In genomic region chr1:217881131-217881543, GRCh38 we compare ENCODE assay signal across 20 cellular contexts.
DNase-seq lines count a peak whose midpoint lies in the region; FAIRE-seq and TF ChIP-seq lines count a peak whose summit lies in the region.
"Had no signal": no experiment of that assay in that cellular context is flagged by ENCODE, and none has a peak within 500 bp of the region (broad histone marks: within the 10 kb centered on the region; RNA-seq: fewer than 3 reads in every experiment).

No MANE protein-coding gene starts in this region.

- peak overlapping the region; percentile 6 for H3K27ac Mint-ChIP-seq in type B pancreatic cell
- H3K27ac Mint-ChIP-seq in H9 = no peak overlapping the region
- H3K27ac Mint-ChIP-seq: GM23338 had no signal

- no peak overlapping the region for H3K4me3 ChIP-seq in adipocyte (ENCODE audit: low read length)
- no peak overlapping the region for H3K4me3 ChIP-seq in fibroblast of pulmonary artery (replicated peaks; ENCODE audit: low read depth, low read length)
- H3K4me3 ChIP-seq: BLaER1 treated with 17β-estradiol and CSF1 and Interleukin-3, amounts not matched to agents 10 nM and 100 nM; GM23338 had no signal

- no peak overlapping the region for H2BK12ac ChIP-seq in H9 (ENCODE audit: insufficient read length, low read depth, low read length)

- H3T11ph ChIP-seq in H9 (ENCODE audit: low read length) = no peak overlapping the region

- no peaks in the 10 kb centered on the region for H3K79me2 ChIP-seq in H9 (ENCODE audit: insufficient read depth, low read length)

- no peaks in the 10 kb centered on the region for H3K36me3 ChIP-seq in adipocyte (ENCODE audit: control insufficient read depth, insufficient read depth, low read length, severe bottlenecking)
- H3K36me3 ChIP-seq: BLaER1 treated with 17β-estradiol and CSF1 and Interleukin-3, amounts not matched to agents 10 nM and 100 nM had no signal

- H3K27me3 ChIP-seq in adipocyte (replicated peaks; ENCODE audit: control insufficient read depth, insufficient read depth, low read length) (no peaks in the 10 kb centered on the region), H9 (ENCODE audit: insufficient read depth, low read length) (no peaks in the 10 kb centered on the region)
- H3K27me3 ChIP-seq: BLaER1 treated with 17β-estradiol and CSF1 and Interleukin-3, amounts not matched to agents 10 nM and 100 nM had no signal

- H3K4me3 Mint-ChIP-seq in type B pancreatic cell (no peak overlapping the region), H9 (no peak overlapping the region)
- H3K4me3 Mint-ChIP-seq: GM23338 had no signal

- no peaks in the 10 kb centered on the region for H3K79me1 ChIP-seq in H9 (ENCODE audit: insufficient read depth, low read depth, low read length, poor library complexity, severe bottlenecking)

- H3K4ac ChIP-seq in H9 (ENCODE audit: low read depth, low read length) = no peak overlapping the region

- H3K36me3 Mint-ChIP-seq in type B pancreatic cell = no peaks in the 10 kb centered on the region
- H3K36me3 Mint-ChIP-seq in H9 (ENCODE audit: insufficient read depth in 1 of 3, low read depth in 3 of 3) = peaks cover 0 to 4% (median 2%) of the 10 kb centered on the region in 3 experiments; a peak in 1 of 7 replicates

- no peak overlapping the region for H3K18ac ChIP-seq in H9 (ENCODE audit: insufficient read length, low read depth, low read length)

- no peak for TF ChIP-seq CTCF in fibroblast of pulmonary artery (IDR thresholded peaks at IDR 0.05; ENCODE audit: low read length, missing control alignments)
- TF ChIP-seq CTCF in type B pancreatic cell (conservative IDR thresholded peaks at IDR 0.05) = no peak
- TF ChIP-seq CTCF in H9 (conservative IDR thresholded peaks at IDR 0.05) = no peak

- no peak overlapping the region for H2BK120ac ChIP-seq in H9 (ENCODE audit: low read depth, low read length, poor library complexity, severe bottlenecking)

- no peak overlapping the region for H2AK5ac ChIP-seq in H9 (ENCODE audit: insufficient read length, low read length)

- no peak overlapping the region for H3K27ac ChIP-seq in H9 (ENCODE audit: insufficient read length, low read depth, low read length)
- H3K27ac ChIP-seq: BLaER1 treated with 17β-estradiol and CSF1 and Interleukin-3, amounts not matched to agents 10 nM and 100 nM had no signal

- no peak overlapping the region for H2BK15ac ChIP-seq in H9 (ENCODE audit: low read depth, low read length)

- H2BK5ac ChIP-seq in H9 (ENCODE audit: insufficient read length, low read length) = no peak overlapping the region

- no peaks in the 10 kb centered on the region for H3K23me2 ChIP-seq in H9 (ENCODE audit: insufficient read length, low read depth, low read length, poor library complexity, severe bottlenecking)

- peaks cover 18% of the 10 kb centered on the region for H3K4me1 ChIP-seq in adipocyte (ENCODE audit: control insufficient read depth, insufficient read depth, low read length)
- no peaks in the 10 kb centered on the region for H3K4me1 ChIP-seq in H9 (ENCODE audit: insufficient read depth, low read length)
- H3K4me1 ChIP-seq: BLaER1 treated with 17β-estradiol and CSF1 and Interleukin-3, amounts not matched to agents 10 nM and 100 nM had no signal

- H3K9me3 ChIP-seq in adipocyte (ENCODE audit: control insufficient read depth, low read length) (no peaks in the 10 kb centered on the region), H9 (ENCODE audit: control insufficient read depth, low read depth, low read length) (no peaks in the 10 kb centered on the region)
- H3K9me3 ChIP-seq: BLaER1 treated with 17β-estradiol and CSF1 and Interleukin-3, amounts not matched to agents 10 nM and 100 nM had no signal

- H3K9ac ChIP-seq in adipocyte (ENCODE audit: low read length) (no peak overlapping the region), H9 (ENCODE audit: extremely low read depth, insufficient read length, low read length) (no peak overlapping the region)
- H3K9ac ChIP-seq: BLaER1 treated with 17β-estradiol and CSF1 and Interleukin-3, amounts not matched to agents 10 nM and 100 nM had no signal

- FAIRE-seq in GM19239 (lab: Jason Lieb, UNC) = no peak
- FAIRE-seq: GM12892 had no signal

- H3K4me2 ChIP-seq in H9 (ENCODE audit: insufficient read depth, insufficient read length, low read length) = no peak overlapping the region
- H3K4me2 ChIP-seq: BLaER1 treated with 17β-estradiol and CSF1 and Interleukin-3, amounts not matched to agents 10 nM and 100 nM; GM23338 had no signal

- H3K9me3 Mint-ChIP-seq in type B pancreatic cell (no peaks in the 10 kb centered on the region), H9 (peaks cover 4 to 10% of the 10 kb centered on the region in 2 experiments; a peak in 4 of 5 replicates)

- H3K27me3 Mint-ChIP-seq in type B pancreatic cell = no peaks in the 10 kb centered on the region
- no peaks in the 10 kb centered on the region for H3K27me3 Mint-ChIP-seq in H9 (ENCODE audit: low read depth)

- no peaks in the 10 kb centered on the region for H4K20me1 ChIP-seq in H9 (ENCODE audit: control insufficient read depth, insufficient read depth, insufficient read length)
- H4K20me1 ChIP-seq: BLaER1 treated with 17β-estradiol and CSF1 and Interleukin-3, amounts not matched to agents 10 nM and 100 nM had no signal

- H3K23ac ChIP-seq in H9 (ENCODE audit: insufficient read length, low read depth, low read length) = no peak overlapping the region

- no peak overlapping the region for H4K91ac ChIP-seq in H9 (ENCODE audit: insufficient read length, low read depth, low read length)

- no peak overlapping the region for H2BK20ac ChIP-seq in H9 (ENCODE audit: low read depth, low read length, poor library complexity, severe bottlenecking)

- no peak overlapping the region for H3K14ac ChIP-seq in H9 (ENCODE audit: insufficient read depth, low read length)

- H4K8ac ChIP-seq in H9 (replicated peaks; ENCODE audit: insufficient read length, low read depth, low read length) = no peak overlapping the region

- no peak overlapping the region for H2AFZ ChIP-seq in H9 (ENCODE audit: low read length)

- DNase-seq in HCEC 1CT (peak; percentile 37), adipocyte (ENCODE audit: low read depth) (peak; percentile 62), fibroblast of pulmonary artery (ENCODE audit: low read depth) (peak; percentile 3), type B pancreatic cell (ENCODE audit: extremely low spot score, unreplicated experiment) (no peak), kidney tubule cell (ENCODE audit: low spot score) (no peak), H9 (no peak), GM19239 (ENCODE audit: insufficient read length, low spot score) (no peak), NCI-H748 treated with DMSO at 0.1 percent for 48 hours (lab: John Stamatoyannopoulos, UW) (no peak)
- DNase-seq: DMS153, IMR-90, Kasumi-1, NCI-H1417, NCI-H1930, NCI-H2171, NCI-H446 treated with DMSO at 0.1 percent for 48 hours, NCI-H774, SHP77 had no signal

- H4K5ac ChIP-seq in H9 (ENCODE audit: insufficient read length, low read depth, low read length) = no peak overlapping the region

- no peak overlapping the region for H3K56ac ChIP-seq in H9 (ENCODE audit: insufficient read length, low read depth, low read length)

- H3K4me1 Mint-ChIP-seq in type B pancreatic cell (ENCODE audit: unreplicated experiment) (no peaks in the 10 kb centered on the region), H9 (no peaks in the 10 kb centered on the region)
- H3K4me1 Mint-ChIP-seq: GM23338 had no signal

Comparison
In these comparisons a context has a peak if more than half of its experiments do, and no peak if none do; other contexts are left out.
1. DNase-seq: peak in HCEC 1CT (single experiment), adipocyte (single experiment) and fibroblast of pulmonary artery (single experiment); none in type B pancreatic cell (single experiment), kidney tubule cell (single experiment), H9 (single experiment), GM19239 (single experiment) and NCI-H748 treated with DMSO at 0.1 percent for 48 hours (single experiment).